In genomic region chr15:90099868-90100854, GRCh38 we compare ENCODE assay signal across 8 cellular contexts.
DNase-seq lines count a peak whose midpoint lies in the region; ATAC-seq and TF ChIP-seq lines count a peak whose summit lies in the region.

No MANE protein-coding gene starts in this region.

- H3K27ac ChIP-seq in DND-41 (ENCODE audit: low read length) (peak overlapping the region; percentile 83), layer of hippocampus (ENCODE audit: low read depth, low read length) (peak overlapping the region; percentile 98), stomach smooth muscle (ENCODE audit: low read length) (peak overlapping the region; percentile 95)

- H3K4me1 ChIP-seq in DND-41 (ENCODE audit: insufficient read depth, low read length) (peaks cover 57% of the 10 kb centered on the region), stomach smooth muscle (ENCODE audit: control insufficient read depth, insufficient read depth, low read length) (peaks cover 76% of the 10 kb centered on the region)

- peak overlapping the region in 1 of 2 experiments; percentile 66; a peak in 2 of 4 replicates for H3K4me3 ChIP-seq in DND-41 (ENCODE audit: low read depth in 1 of 2, low read length in 2 of 2)
- peak overlapping the region; percentile 76 to 83 for H3K4me3 ChIP-seq in stomach smooth muscle (ENCODE audit: low read length in 2 of 2)

- H3K9me3 ChIP-seq in DND-41 (ENCODE audit: insufficient read depth, low read length, severe bottlenecking), result no peaks in the 10 kb centered on the region
- H3K9me3 ChIP-seq in stomach smooth muscle (ENCODE audit: control insufficient read depth in 2 of 2, low read length in 2 of 2), result no peaks in the 10 kb centered on the region

- ATAC-seq in DND-41 (ENCODE audit: insufficient read depth, low read depth) (no peak), HG02840 (IDR thresholded peaks at IDR 0.05; ENCODE audit: low FRiP score, unreplicated experiment) (no peak)

- H3K4me2 ChIP-seq in DND-41 (ENCODE audit: insufficient read depth, low read length), result peak overlapping the region; percentile 97

- DNase-seq in DND-41 (peak; percentile 27), KG1 (lab: John Stamatoyannopoulos, UW) (peak; percentile 12), anterior cingulate cortex (lab: John Stamatoyannopoulos, UW) (peak in 48 of 58 donors; percentile 25 to 81 (median 52)), GM13976 (ENCODE audit: low spot score) (no peak)
- no peak for DNase-seq in stimulated activated CD4-positive, alpha-beta T cell treated with anti-CD3 and anti-CD28 coated beads, Interleukin-2, amount 100 ng/mL, for 24 hours

- H4K20me1 ChIP-seq in DND-41 (ENCODE audit: insufficient read depth, low read length), result peaks cover 28% of the 10 kb centered on the region

- H3K79me2 ChIP-seq in DND-41 (ENCODE audit: insufficient read depth, low read length), result peaks cover 73% of the 10 kb centered on the region

- TF ChIP-seq CTCF in DND-41 (IDR thresholded peaks at IDR 0.05; ENCODE audit: borderline replicate concordance, extremely low read depth, low read length, poor library complexity, severe bottlenecking), result no peak
- TF ChIP-seq CTCF in GM13976 (IDR thresholded peaks at IDR 0.05; ENCODE audit: borderline replicate concordance, control extremely low read depth, extremely low read depth, insufficient read depth, missing control alignments), result no peak

- in situ Hi-C loops in GM13976 (cut with MboI; ENCODE audit: low sequenced_read_pairs, unreplicated experiment), result no loop called here

- H3K9ac ChIP-seq in DND-41 (ENCODE audit: low read depth, low read length) (peak overlapping the region; percentile 98), stomach smooth muscle (ENCODE audit: low read length in 2 of 2) (peak overlapping the region; percentile 77 to 78)

- no peak overlapping the region for H2AFZ ChIP-seq in DND-41 (ENCODE audit: low read depth, low read length)

- H3K27me3 ChIP-seq in DND-41 (ENCODE audit: insufficient read depth, low read length, poor library complexity), result no peaks in the 10 kb centered on the region
- no peaks in the 10 kb centered on the region for H3K27me3 ChIP-seq in layer of hippocampus (ENCODE audit: control insufficient read depth, insufficient read depth, low read length)
- H3K27me3 ChIP-seq in stomach smooth muscle (ENCODE audit: control insufficient read depth in 1 of 2, insufficient read depth in 2 of 2, low read length in 2 of 2), result no peaks in the 10 kb centered on the region

- H3K36me3 ChIP-seq in DND-41 (ENCODE audit: insufficient read depth, low read length), result peaks cover 19% of the 10 kb centered on the region
- no peaks in the 10 kb centered on the region for H3K36me3 ChIP-seq in stomach smooth muscle (ENCODE audit: control insufficient read depth in 2 of 2, insufficient read depth in 2 of 2, low read length in 2 of 2)

Comparison
In these comparisons a context has a peak if more than half of its experiments do, and no peak if none do; other contexts are left out.
1. DNase-seq: peak in DND-41 (single experiment), KG1 (single experiment) and anterior cingulate cortex (48 of 58); none in stimulated activated CD4-positive, alpha-beta T cell treated with anti-CD3 and anti-CD28 coated beads, Interleukin-2, amount 100 ng/mL, for 24 hours (0 of 2) and GM13976 (single experiment).
2. Peak in every context shown above with its lines, with median percentiles within 50 percentile points of each other: H3K27ac ChIP-seq.